1 cellular context compared by ENCODE assay signal in the genomic region with DNA sequence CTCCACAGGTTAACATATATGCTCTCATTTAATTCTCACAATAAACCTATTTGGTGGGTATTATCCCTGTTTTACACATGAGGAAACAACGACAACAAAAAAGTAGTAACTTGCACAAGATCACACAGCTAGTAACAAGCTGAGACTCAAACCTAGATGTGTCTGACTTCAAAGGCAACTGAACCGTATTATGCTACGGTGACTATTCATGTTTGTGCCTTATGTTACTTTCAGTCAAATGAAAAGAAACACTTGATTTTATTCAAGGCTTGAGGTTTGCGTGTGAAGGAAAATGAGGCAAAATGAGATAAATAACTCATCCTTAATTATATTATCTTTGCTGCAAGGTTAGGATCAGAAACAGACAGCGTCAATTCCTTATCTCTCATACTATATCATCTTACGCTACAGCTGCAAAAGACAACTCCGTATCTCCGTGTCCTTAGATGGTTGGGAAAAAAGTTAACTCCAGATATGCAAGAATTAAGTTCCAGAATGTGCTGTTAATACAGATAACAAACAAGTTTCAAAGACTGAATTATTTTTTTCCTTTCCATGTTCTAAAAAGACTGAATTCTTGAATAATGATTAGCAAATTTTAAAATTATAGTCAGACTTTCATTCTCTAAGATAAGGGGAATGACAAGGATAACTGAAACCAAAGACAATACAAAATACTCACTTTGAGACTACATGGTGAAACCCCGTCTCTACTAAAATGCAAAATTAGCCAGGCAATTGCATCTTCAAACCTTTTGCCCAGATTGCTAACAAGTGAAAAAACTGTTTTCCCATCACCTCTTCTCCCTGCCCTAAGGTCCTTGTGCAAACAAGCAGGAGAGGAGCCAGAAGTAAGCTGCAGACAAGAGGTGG.
TF ChIP-seq lines count a peak whose summit lies in the region.

No MANE protein-coding gene starts in this region.

TF ChIP-seq in HCT116, 20 proteins besides CTCF, POLR2A, EP300 and RAD21:
- TF ChIP-seq EZH2 (IDR thresholded peaks at IDR 0.05) (no peak), ZFX (IDR thresholded peaks at IDR 0.05) (no peak), CBX3 (IDR thresholded peaks at IDR 0.05; ENCODE audit: low read depth) (no peak), FOSL1 (IDR thresholded peaks at IDR 0.05; ENCODE audit: low read depth) (no peak), SP1 (IDR thresholded peaks at IDR 0.05; ENCODE audit: low read depth) (no peak), ELF1 (IDR thresholded peaks at IDR 0.05; ENCODE audit: borderline replicate concordance, low read depth) (no peak), SRF (IDR thresholded peaks at IDR 0.05; ENCODE audit: low read depth) (no peak), ZNF274 (IDR thresholded peaks at IDR 0.05; ENCODE audit: low read depth, low read length) (no peak)
- TF ChIP-seq, protein P1, sequence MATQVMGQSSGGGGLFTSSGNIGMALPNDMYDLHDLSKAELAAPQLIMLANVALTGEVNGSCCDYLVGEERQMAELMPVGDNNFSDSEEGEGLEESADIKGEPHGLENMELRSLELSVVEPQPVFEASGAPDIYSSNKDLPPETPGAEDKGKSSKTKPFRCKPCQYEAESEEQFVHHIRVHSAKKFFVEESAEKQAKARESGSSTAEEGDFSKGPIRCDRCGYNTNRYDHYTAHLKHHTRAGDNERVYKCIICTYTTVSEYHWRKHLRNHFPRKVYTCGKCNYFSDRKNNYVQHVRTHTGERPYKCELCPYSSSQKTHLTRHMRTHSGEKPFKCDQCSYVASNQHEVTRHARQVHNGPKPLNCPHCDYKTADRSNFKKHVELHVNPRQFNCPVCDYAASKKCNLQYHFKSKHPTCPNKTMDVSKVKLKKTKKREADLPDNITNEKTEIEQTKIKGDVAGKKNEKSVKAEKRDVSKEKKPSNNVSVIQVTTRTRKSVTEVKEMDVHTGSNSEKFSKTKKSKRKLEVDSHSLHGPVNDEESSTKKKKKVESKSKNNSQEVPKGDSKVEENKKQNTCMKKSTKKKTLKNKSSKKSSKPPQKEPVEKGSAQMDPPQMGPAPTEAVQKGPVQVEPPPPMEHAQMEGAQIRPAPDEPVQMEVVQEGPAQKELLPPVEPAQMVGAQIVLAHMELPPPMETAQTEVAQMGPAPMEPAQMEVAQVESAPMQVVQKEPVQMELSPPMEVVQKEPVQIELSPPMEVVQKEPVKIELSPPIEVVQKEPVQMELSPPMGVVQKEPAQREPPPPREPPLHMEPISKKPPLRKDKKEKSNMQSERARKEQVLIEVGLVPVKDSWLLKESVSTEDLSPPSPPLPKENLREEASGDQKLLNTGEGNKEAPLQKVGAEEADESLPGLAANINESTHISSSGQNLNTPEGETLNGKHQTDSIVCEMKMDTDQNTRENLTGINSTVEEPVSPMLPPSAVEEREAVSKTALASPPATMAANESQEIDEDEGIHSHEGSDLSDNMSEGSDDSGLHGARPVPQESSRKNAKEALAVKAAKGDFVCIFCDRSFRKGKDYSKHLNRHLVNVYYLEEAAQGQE (IDR thresholded peaks at IDR 0.05; ENCODE audit: low read depth) = no peak
